34 cellular contexts compared by ENCODE assay signal in genomic region chr10:2572611-2573010, GRCh38.
"Had no signal": no experiment of that assay in that cellular context is flagged by ENCODE, and none has a peak within 500 bp of the region (broad histone marks: within the 10 kb centered on the region; RNA-seq: fewer than 3 reads in every experiment).

No MANE protein-coding gene starts in this region.

- H3K27me3 ChIP-seq: MG63 had no signal

- H3K4me2 ChIP-seq: KMS-11 had no signal

- H3K27ac ChIP-seq: KMS-11 had no signal

- H3K36me3 ChIP-seq: MG63 had no signal

- H3K9me3 ChIP-seq: MG63 had no signal

- DNase-seq: Karpas-422, Kasumi-1, MG63, MM.1S, MV-4-11, NCI-H1048, NCI-H1092, NCI-H1092 treated with DMSO at 0.1 percent for 48 hours, NCI-H1105, NCI-H1105 treated with DMSO at 0.1 percent for 48 hours, NCI-H1417, NCI-H1417 treated with DMSO at 0.1 percent for 48 hours, NCI-H1436, NCI-H1436 treated with DMSO at 0.1 percent for 48 hours, NCI-H146, NCI-H1694, NCI-H1694 treated with DMSO at 0.1 percent for 48 hours, NCI-H187, NCI-H187 treated with DMSO at 0.1 percent for 48 hours, NCI-H1930, NCI-H2029, NCI-H2029 treated with DMSO at 0.1 percent for 48 hours, NCI-H2081, NCI-H2081 treated with DMSO at 0.1 percent for 48 hours, NCI-H2107, NCI-H2171, NCI-H2171 treated with DMSO at 0.1 percent for 48 hours, NCI-H2227 treated with DMSO at 0.1 percent for 48 hours, NCI-H226, NCI-H345, NCI-H446, NCI-H446 treated with DMSO at 0.1 percent for 48 hours, NCI-H510A had no signal

- H3K9ac ChIP-seq: KMS-11 had no signal

- H3K4me3 ChIP-seq: MG63 had no signal
